ENCODE assay signal across 8 cellular contexts in the genomic region with DNA sequence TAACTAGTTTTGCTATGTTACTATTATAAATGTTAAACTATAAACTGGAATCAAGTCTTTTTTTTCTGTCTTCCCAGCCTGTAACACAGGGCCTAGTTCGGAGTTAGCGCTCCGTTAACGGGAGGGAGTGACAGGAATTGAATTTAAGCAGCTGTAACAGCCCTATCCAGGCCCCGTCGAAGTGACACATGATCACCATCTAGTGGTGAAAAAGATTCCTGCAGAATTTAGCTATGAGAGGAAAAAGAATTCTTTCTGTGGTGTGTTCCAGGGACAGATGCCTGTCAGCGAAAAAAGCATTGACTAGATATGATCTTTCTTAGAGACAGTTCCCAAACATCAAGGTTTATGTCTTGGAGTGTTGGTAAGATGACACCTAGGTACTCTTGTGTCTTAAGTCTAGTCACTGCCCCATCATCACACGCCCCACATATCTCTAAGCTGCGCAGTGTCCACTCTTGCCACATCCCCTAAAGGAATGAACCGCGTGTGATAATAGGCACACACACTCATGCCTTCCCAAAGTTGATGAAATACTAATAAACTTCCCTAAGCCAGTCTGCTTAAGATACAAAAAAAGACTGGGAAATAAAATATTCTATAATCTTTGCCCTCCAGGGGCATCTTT. TPM values are rescaled to one million over a fixed set of nuclear protein-coding genes. Genes with fewer than 3 reads are reported as not detected.
A peak's percentile ranks its signal among the peaks of the same experiment; 100 is the strongest.
DNase-seq lines count a peak whose midpoint lies in the region; ATAC-seq and TF ChIP-seq lines count a peak whose summit lies in the region.

No MANE protein-coding gene starts in this region.

- DNase-seq in AG04450 (ENCODE audit: low read depth, low spot score) (no peak), GM10248 (ENCODE audit: extremely low spot score) (peak; percentile 44), NOMO-1 treated with DMSO at 0.1 percent for 48 hours (lab: John Stamatoyannopoulos, UW; ENCODE audit: unreplicated experiment) (peak; percentile 48), foreskin keratinocyte (peak in 1 of 2 donors; percentile 30), ovary (peak in 2 of 5 donors; percentile 21 to 43)
- DNase-seq in activated T-helper 2 cell treated with anti-CD3 and anti-CD28 coated beads, Interferon-gamma antibody, Interleukin-2, Interleukin-4, amounts not matched to agents 10 μg/mL and 5 μg/mL and 100 μg/mL, durations not matched to agents 14 hours and 24 hours and 36 hours (ENCODE audit: low spot score), result peak; percentile 31

- no peak for TF ChIP-seq POLR2A in ovary (IDR thresholded peaks at IDR 0.05)

- intact Hi-C loops in activated T-helper 2 cell treated with anti-CD3 and anti-CD28 coated beads, Interferon-gamma antibody, Interleukin-2, Interleukin-4, amounts not matched to agents 10 μg/mL and 5 μg/mL and 100 μg/mL, durations not matched to agents 14 hours and 24 hours and 36 hours (cut with micrococcal nuclease), result loop anchor here (2.0 kb wide), 1 partner anchor 30 kb away; no protein-coding TSS in a partner anchor
- intact Hi-C loops in ovary (cut with DNase I), result no loop called here

- peaks cover 25% of the 10 kb centered on the region for H3K4me1 Mint-ChIP-seq in activated T-helper 2 cell treated with anti-CD3 and anti-CD28 coated beads, Interferon-gamma antibody, Interleukin-2, Interleukin-4, amounts not matched to agents 10 μg/mL and 5 μg/mL and 100 μg/mL, durations not matched to agents 14 hours and 24 hours and 36 hours (ENCODE audit: low read depth)

- no peaks in the 10 kb centered on the region for H3K36me3 ChIP-seq in ovary

- peak overlapping the region; percentile 26 for H3K4me3 Mint-ChIP-seq in activated T-helper 2 cell treated with anti-CD3 and anti-CD28 coated beads, Interferon-gamma antibody, Interleukin-2, Interleukin-4, amounts not matched to agents 10 μg/mL and 5 μg/mL and 100 μg/mL, durations not matched to agents 14 hours and 24 hours and 36 hours (ENCODE audit: low read depth)

- H3K9me3 Mint-ChIP-seq in activated T-helper 2 cell treated with anti-CD3 and anti-CD28 coated beads, Interferon-gamma antibody, Interleukin-2, Interleukin-4, amounts not matched to agents 10 μg/mL and 5 μg/mL and 100 μg/mL, durations not matched to agents 14 hours and 24 hours and 36 hours, result no peaks in the 10 kb centered on the region

- TF ChIP-seq CTCF in AG04450 (IDR thresholded peaks at IDR 0.05; ENCODE audit: low read depth, low read length) (peak; percentile 74), GM10248 (IDR thresholded peaks at IDR 0.05; ENCODE audit: control extremely low read depth, extremely low read depth, low read depth, missing control alignments) (peak; percentile 46), foreskin keratinocyte (conservative IDR thresholded peaks at IDR 0.05) (peak; percentile 73), ovary (IDR thresholded peaks at IDR 0.05) (peak; percentile 32 to 67 (median 50))

- H3K36me3 Mint-ChIP-seq in activated T-helper 2 cell treated with anti-CD3 and anti-CD28 coated beads, Interferon-gamma antibody, Interleukin-2, Interleukin-4, amounts not matched to agents 10 μg/mL and 5 μg/mL and 100 μg/mL, durations not matched to agents 14 hours and 24 hours and 36 hours (ENCODE audit: low read depth), result peaks cover 10% of the 10 kb centered on the region

- H3K4me3 ChIP-seq in AG04450 (ENCODE audit: low read depth, low read length) (no peak overlapping the region), ovary (no peak overlapping the region)

- no peak overlapping the region for H3K27ac Mint-ChIP-seq in activated T-helper 2 cell treated with anti-CD3 and anti-CD28 coated beads, Interferon-gamma antibody, Interleukin-2, Interleukin-4, amounts not matched to agents 10 μg/mL and 5 μg/mL and 100 μg/mL, durations not matched to agents 14 hours and 24 hours and 36 hours

- peaks cover 5% of the 10 kb centered on the region for H3K27me3 Mint-ChIP-seq in activated T-helper 2 cell treated with anti-CD3 and anti-CD28 coated beads, Interferon-gamma antibody, Interleukin-2, Interleukin-4, amounts not matched to agents 10 μg/mL and 5 μg/mL and 100 μg/mL, durations not matched to agents 14 hours and 24 hours and 36 hours (ENCODE audit: low read depth)

- POLR2A ChIA-PET in AG04450 (lab: Yijun Ruan, JAX) (no interaction called here), GM10248 (lab: Yijun Ruan, JAX) (no interaction called here)

- ATAC-seq in HG03432 (IDR thresholded peaks at IDR 0.05; ENCODE audit: unreplicated experiment) (peak; percentile 41), foreskin keratinocyte (peak; percentile 56), HG03469 (IDR thresholded peaks at IDR 0.05; ENCODE audit: unreplicated experiment) (no peak)

- TF ChIP-seq EP300 in ovary (IDR thresholded peaks at IDR 0.05), result no peak

- CTCF ChIA-PET in AG04450 (lab: Charles Lee) (interaction anchor here (0.5 to 4.2 kb wide), 24 partner anchors 10 to 201 kb away, joined by 3 to 30 read pairs (median 4); a partner anchor contains a TSS), GM10248 (lab: Yijun Ruan, JAX) (interaction anchor here (1.0 to 4.4 kb wide), 18 partner anchors 9 to 201 kb away, joined by 3 to 25 read pairs (median 6); a partner anchor contains a TSS)

- H3K27me3 ChIP-seq in AG04450 (ENCODE audit: control insufficient read depth, insufficient read depth, low read length), result no peaks in the 10 kb centered on the region
- peaks cover 35% of the 10 kb centered on the region for H3K27me3 ChIP-seq in foreskin keratinocyte
- no peaks in the 10 kb centered on the region for H3K27me3 ChIP-seq in ovary

- H3K4me1 ChIP-seq in foreskin keratinocyte, result no peaks in the 10 kb centered on the region
- no peaks in the 10 kb centered on the region for H3K4me1 ChIP-seq in ovary (ENCODE audit: insufficient read depth)

- no peak overlapping the region for H3K27ac ChIP-seq in AG04450 (ENCODE audit: low read depth, low read length)
- no peak overlapping the region for H3K27ac ChIP-seq in foreskin keratinocyte
- no peak overlapping the region for H3K27ac ChIP-seq in ovary

- WGBS in ovary, 3 donors, result 23 to 26% (median 24%) methylated on average over 11 of the region's 11 CpGs

- H3K9me3 ChIP-seq in AG04450 (ENCODE audit: control insufficient read depth, insufficient read depth, low read length) (no peaks in the 10 kb centered on the region), ovary (no peaks in the 10 kb centered on the region)

RNA-seq across cellular contexts. Expression of a gene that starts 2.1 kb away (rescaled TPM):
- polyA plus RNA-seq in AG04450 (2011; rRNA removed), result 2.5 and 2.8 TPM in 2 replicates
- 3.7 and 5.1 TPM in 2 replicates for polyA minus RNA-seq in AG04450 (2011; rRNA and poly(A)+ RNA removed)
- total RNA-seq in activated T-helper 2 cell treated with anti-CD3 and anti-CD28 coated beads, Interferon-gamma antibody, Interleukin-2, Interleukin-4, amounts not matched to agents 10 μg/mL and 5 μg/mL and 100 μg/mL, durations not matched to agents 14 hours and 24 hours and 36 hours, result 4.3 and 4.5 TPM in 2 replicates
- 0.14 and 0.31 TPM in 2 replicates for total RNA-seq in foreskin keratinocyte
- polyA plus RNA-seq in foreskin keratinocyte, result 0.04 and 0.11 TPM in 2 replicates
- total RNA-seq in ovary, result 1 to 10 TPM in 5 of 7 donors, under 1 TPM in 2; 0.68 to 2.7 (median 1.1) TPM
- polyA plus RNA-seq in ovary, result 1 to 10 TPM in 1 of 2 donors, under 1 TPM in 1; 0.96 to 4.0 TPM

RNA-seq across cellular contexts. Expression of a gene that starts 13.8 kb away (rescaled TPM):
- polyA plus RNA-seq in AG04450 (2011; rRNA removed) (41.5 and 50.5 TPM in 2 replicates), foreskin keratinocyte (53.7 and 71.4 TPM in 2 replicates), ovary (10 to 100 TPM; 25.9 to 60.6 TPM)
- 39.4 and 47.1 TPM in 2 replicates for polyA minus RNA-seq in AG04450 (2011; rRNA and poly(A)+ RNA removed)
- total RNA-seq in activated T-helper 2 cell treated with anti-CD3 and anti-CD28 coated beads, Interferon-gamma antibody, Interleukin-2, Interleukin-4, amounts not matched to agents 10 μg/mL and 5 μg/mL and 100 μg/mL, durations not matched to agents 14 hours and 24 hours and 36 hours, result 150 TPM in 2 replicates
- total RNA-seq in foreskin keratinocyte (77.4 and 98.5 TPM in 2 replicates), ovary (10 to 100 TPM; 17.0 to 51.8 (median 34.4) TPM)

RNA-seq across cellular contexts. Expression of a gene that starts 56.5 kb away (rescaled TPM):
- polyA plus RNA-seq in AG04450 (2011; rRNA removed), result 29.7 and 30.3 TPM in 2 replicates
- 32.3 and 32.4 TPM in 2 replicates for polyA minus RNA-seq in AG04450 (2011; rRNA and poly(A)+ RNA removed)
- 27.7 and 31.5 TPM in 2 replicates for total RNA-seq in activated T-helper 2 cell treated with anti-CD3 and anti-CD28 coated beads, Interferon-gamma antibody, Interleukin-2, Interleukin-4, amounts not matched to agents 10 μg/mL and 5 μg/mL and 100 μg/mL, durations not matched to agents 14 hours and 24 hours and 36 hours
- total RNA-seq in foreskin keratinocyte, result 8.6 and 9.0 TPM in 2 replicates
- 7.5 and 7.6 TPM in 2 replicates for polyA plus RNA-seq in foreskin keratinocyte
- 10 to 100 TPM in 6 of 7 donors, 1 to 10 TPM in 1; 9.2 to 25.9 (median 16.2) TPM for total RNA-seq in ovary
- polyA plus RNA-seq in ovary, result 10 to 100 TPM; 12.5 to 46.9 TPM
